ENCODE assay signal across 10 cellular contexts in the genomic region with DNA sequence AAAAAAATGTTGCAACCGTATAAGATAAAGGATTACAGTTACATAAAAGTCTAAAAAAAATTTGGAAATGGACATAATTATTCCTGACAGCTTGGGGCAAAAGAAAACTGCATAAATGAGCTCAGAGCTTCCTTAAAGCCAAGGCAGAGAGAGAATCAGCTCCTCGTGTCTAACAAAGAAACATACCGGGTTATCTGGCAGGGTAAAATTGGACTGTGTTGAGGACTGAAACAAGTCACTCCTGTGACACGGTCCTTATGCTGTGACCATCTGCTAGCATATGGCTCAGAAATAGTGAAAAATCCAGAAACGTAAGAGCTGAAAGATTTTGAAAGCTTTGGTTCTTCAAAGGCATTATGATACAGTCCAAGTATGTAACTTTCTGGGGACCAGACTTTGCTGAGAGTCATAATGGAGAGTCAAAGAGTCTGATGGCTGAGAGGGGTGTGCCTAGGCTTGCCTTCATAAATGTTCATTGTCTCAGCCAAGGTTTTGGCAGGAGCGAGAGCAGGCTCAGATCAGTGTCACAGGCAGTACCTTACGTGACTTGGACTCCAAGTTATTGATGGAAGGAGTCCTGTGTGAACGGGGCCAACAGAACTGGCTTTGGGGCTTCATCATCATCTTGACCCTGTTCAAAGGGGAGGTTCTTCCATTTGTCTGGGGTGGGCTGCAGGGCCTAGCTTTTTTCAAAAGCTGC. TPM values are rescaled to one million over a fixed set of nuclear protein-coding genes. Genes with fewer than 3 reads are reported as not detected.
DNase-seq lines count a peak whose midpoint lies in the region; ATAC-seq and TF ChIP-seq lines count a peak whose summit lies in the region.
"Had no signal": no experiment of that assay in that cellular context is flagged by ENCODE, and none has a peak within 500 bp of the region (broad histone marks: within the 10 kb centered on the region; RNA-seq: fewer than 3 reads in every experiment).

No MANE protein-coding gene starts in this region.

- peak overlapping the region; percentile 91 for H3K27ac Mint-ChIP-seq in mesothelial cell of epicardium

- no peak overlapping the region for H2AFZ ChIP-seq in OCI-LY7 (ENCODE audit: low read length)

- H3K9me3 Mint-ChIP-seq in mesothelial cell of epicardium: no peaks in the 10 kb centered on the region

- TF ChIP-seq CTCF in mesothelial cell of epicardium (IDR thresholded peaks at IDR 0.05; ENCODE audit: unreplicated experiment) (no peak), OCI-LY7 (conservative IDR thresholded peaks at IDR 0.05; ENCODE audit: low read length) (no peak)

- H3K36me3 Mint-ChIP-seq in mesothelial cell of epicardium: peaks cover 45% of the 10 kb centered on the region

- H3K27ac ChIP-seq in OCI-LY7 (ENCODE audit: low read depth, low read length, poor library complexity, severe bottlenecking): no peak overlapping the region
- H3K27ac ChIP-seq: esophagus muscularis mucosa had no signal

- no peaks in the 10 kb centered on the region for H3K79me2 ChIP-seq in OCI-LY7 (ENCODE audit: insufficient read depth, low read depth, low read length)

- H3K4me1 ChIP-seq in OCI-LY7 (ENCODE audit: insufficient read depth, low read length, poor library complexity, severe bottlenecking): peaks cover 24% of the 10 kb centered on the region

- intact Hi-C loops in OCI-LY7 (cut with micrococcal nuclease; ENCODE audit: unreplicated experiment): no loop called here

- CTCF ChIA-PET in OCI-LY7 (lab: Charles Lee; ENCODE audit: unreplicated experiment): no interaction called here

- H3K36me3 ChIP-seq in OCI-LY7 (ENCODE audit: insufficient read depth, low read length): peaks cover 49% of the 10 kb centered on the region

- DNase-seq in C1 segment of cervical spinal cord (lab: John Stamatoyannopoulos, UW): peak in 10 of 14 donors; percentile 33 to 93 (median 47)
- peak; percentile 93 for DNase-seq in NCI-H1694 treated with DMSO at 0.1 percent for 48 hours (lab: John Stamatoyannopoulos, UW)
- DNase-seq in anterior cingulate cortex (lab: John Stamatoyannopoulos, UW): peak in 33 of 58 donors; percentile 10 to 81 (median 45)
- DNase-seq in mesothelial cell of epicardium (ENCODE audit: low spot score in 2 of 2, unreplicated experiment in 2 of 2): no peak
- DNase-seq in iPS-NIHi11 (ENCODE audit: low spot score): no peak
- no peak for DNase-seq in OCI-LY7 (ENCODE audit: low spot score)
- DNase-seq: stimulated activated CD4-positive, alpha-beta T cell treated with anti-CD3 and anti-CD28 coated beads, Interleukin-4, amount 100 ng/mL, for 4 hours had no signal

- POLR2A ChIA-PET in OCI-LY7 (lab: Charles Lee): interaction anchor here (0.6 to 1.1 kb wide), 4 partner anchors 24 to 303 kb away, joined by 3 read pairs; no protein-coding TSS in a partner anchor

- H3K4me3 ChIP-seq in OCI-LY7 (ENCODE audit: low read depth, low read length, poor library complexity, severe bottlenecking): no peak overlapping the region
- H3K4me3 ChIP-seq: esophagus muscularis mucosa had no signal

- H3K4me2 ChIP-seq in OCI-LY7 (ENCODE audit: low read length): no peak overlapping the region

- H3K4me3 Mint-ChIP-seq in mesothelial cell of epicardium: no peak overlapping the region

- H3K27me3 Mint-ChIP-seq in mesothelial cell of epicardium (ENCODE audit: low read depth): no peaks in the 10 kb centered on the region

- peaks cover 13% of the 10 kb centered on the region for H3K4me1 Mint-ChIP-seq in mesothelial cell of epicardium

- no peak for ATAC-seq in GM21447 (IDR thresholded peaks at IDR 0.05; ENCODE audit: unreplicated experiment)
- no peak for ATAC-seq in GM18868 (IDR thresholded peaks at IDR 0.05; ENCODE audit: unreplicated experiment)

- no peaks in the 10 kb centered on the region for H3K9me2 ChIP-seq in OCI-LY7 (ENCODE audit: insufficient read depth, low read length)

- no TSS peak for BruUV-seq in OCI-LY7 (replicated peaks; lab: Mats Ljungman, UMichigan)

- H4K20me1 ChIP-seq in OCI-LY7 (ENCODE audit: insufficient read depth, low read length): no peaks in the 10 kb centered on the region

- no peaks in the 10 kb centered on the region for H3K9me3 ChIP-seq in OCI-LY7 (ENCODE audit: low read length)
- H3K9me3 ChIP-seq: esophagus muscularis mucosa had no signal

RNA-seq across cellular contexts. Expression of a gene that starts 12.5 kb away (rescaled TPM):
- total RNA-seq in mesothelial cell of epicardium (4.4 to 6.4 TPM (median 5.3 TPM) in 3 replicates), OCI-LY7 (2022) (1.1 TPM in 2 replicates)
- total RNA-seq in OCI-LY7 (2014; rRNA removed; shearing (Covaris generic)): 0.88 and 1.5 TPM in 2 replicates

Comparison
In these comparisons a context has a peak if more than half of its experiments do, and no peak if none do; other contexts are left out.
1. DNase-seq: peak in C1 segment of cervical spinal cord (10 of 14), NCI-H1694 treated with DMSO at 0.1 percent for 48 hours (single experiment) and anterior cingulate cortex (33 of 58); none in mesothelial cell of epicardium (0 of 2), iPS-NIHi11 (single experiment) and OCI-LY7 (single experiment).